In genomic region chr5:173155912-173156311, GRCh38 we compare ENCODE assay signal across 14 cellular contexts.
"Had no signal": no experiment of that assay in that cellular context is flagged by ENCODE, and none has a peak within 500 bp of the region (broad histone marks: within the 10 kb centered on the region; RNA-seq: fewer than 3 reads in every experiment).

No MANE protein-coding gene starts in this region.

- H3K27me3 ChIP-seq: adrenal gland, stomach, tibial artery, vagina had no signal

- H3K9me3 Mint-ChIP-seq: activated B cell treated with CpG ODN at 0.5 μM for 24 hours; activated CD4-positive, alpha-beta T cell treated with anti-CD3 and anti-CD28 coated beads, Interleukin-2, amount 10 ng/mL, durations not matched to agents 24 days and 14 days; natural killer cell; T-helper 1 cell treated with Interleukin-12 subunit alpha and Interleukin-12 subunit beta and Interleukin-4 antibody, amounts not matched to agents 30 μg/mL and 1 μg/mL, for 36 hours had no signal

- H3K4me3 ChIP-seq: adrenal gland, stomach, tibial artery, vagina had no signal

- H3K27ac Mint-ChIP-seq: activated B cell treated with CpG ODN at 0.5 μM for 24 hours; activated CD4-positive, alpha-beta T cell treated with anti-CD3 and anti-CD28 coated beads, Interleukin-2, amount 10 ng/mL, durations not matched to agents 24 days and 14 days; natural killer cell; T-helper 1 cell treated with Interleukin-12 subunit alpha and Interleukin-12 subunit beta and Interleukin-4 antibody, amounts not matched to agents 30 μg/mL and 1 μg/mL, for 36 hours had no signal

- H3K4me1 ChIP-seq: adrenal gland, stomach, tibial artery, vagina had no signal

- H3K27ac ChIP-seq: adrenal gland, stomach, tibial artery, vagina had no signal

- H3K4me1 Mint-ChIP-seq: activated B cell treated with CpG ODN at 0.5 μM for 24 hours; activated CD4-positive, alpha-beta T cell treated with anti-CD3 and anti-CD28 coated beads, Interleukin-2, amount 10 ng/mL, durations not matched to agents 24 days and 14 days; natural killer cell had no signal

- FAIRE-seq: endothelial cell of umbilical vein had no signal

- H3K27me3 Mint-ChIP-seq: activated B cell treated with CpG ODN at 0.5 μM for 24 hours; activated CD4-positive, alpha-beta T cell treated with anti-CD3 and anti-CD28 coated beads, Interleukin-2, amount 10 ng/mL, durations not matched to agents 24 days and 14 days had no signal

- H3K9me3 ChIP-seq: adrenal gland, stomach, tibial artery, vagina had no signal

- ATAC-seq: natural killer cell had no signal

- DNase-seq: activated B cell treated with CpG ODN at 0.5 μM for 24 hours; activated CD4-positive, alpha-beta T cell treated with anti-CD3 and anti-CD28 coated beads, Interleukin-2, amount 10 ng/mL, durations not matched to agents 24 days and 14 days; activated naive CD4-positive, alpha-beta T cell treated with anti-CD3 and anti-CD28 coated beads, Interleukin-2, amount 50 U/mL, for 16 hours; activated T-cell treated with anti-CD3 and anti-CD28 coated beads, Interleukin-2, amount 50 U/mL, for 1 hour; foreskin melanocyte; natural killer cell; retina; stimulated activated CD4-positive, alpha-beta T cell treated with anti-CD3 and anti-CD28 coated beads, Interleukin-4, amount 100 ng/mL, for 4 hours; stomach; tibial artery had no signal

- H3K4me3 Mint-ChIP-seq: activated B cell treated with CpG ODN at 0.5 μM for 24 hours; activated CD4-positive, alpha-beta T cell treated with anti-CD3 and anti-CD28 coated beads, Interleukin-2, amount 10 ng/mL, durations not matched to agents 24 days and 14 days; natural killer cell; T-helper 1 cell treated with Interleukin-12 subunit alpha and Interleukin-12 subunit beta and Interleukin-4 antibody, amounts not matched to agents 30 μg/mL and 1 μg/mL, for 36 hours had no signal
